Comparison of ENCODE assay signal across 23 cellular contexts in the genomic region with DNA sequence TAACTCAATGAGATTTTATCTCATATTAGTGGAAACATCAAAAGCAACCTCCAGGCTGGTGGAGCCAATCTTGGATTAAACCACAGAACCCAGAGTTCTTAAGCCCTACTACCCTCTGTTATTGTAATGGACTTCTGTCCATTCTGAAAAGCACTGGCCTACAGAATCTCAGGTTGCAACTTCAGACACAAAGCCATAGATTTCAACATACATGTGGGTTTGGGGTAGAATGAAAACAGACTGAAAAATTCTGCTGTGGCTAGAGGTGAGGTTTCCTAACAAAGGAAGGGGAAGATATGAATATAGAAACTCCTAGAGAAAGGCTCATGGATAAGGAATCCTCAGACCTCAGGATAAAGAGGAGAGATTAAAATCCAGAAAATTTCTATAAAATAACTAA.
"Had no signal": no experiment of that assay in that cellular context is flagged by ENCODE, and none has a peak within 500 bp of the region (broad histone marks: within the 10 kb centered on the region; RNA-seq: fewer than 3 reads in every experiment).

No MANE protein-coding gene starts in this region.

- H3K27ac Mint-ChIP-seq: activated CD8-positive, alpha-beta memory T cell treated with anti-CD3 and anti-CD28 coated beads, Interleukin-2, amount 10 ng/mL, durations not matched to agents 7 days and 5 days; activated naive CD4-positive, alpha-beta T cell treated with anti-CD3 and anti-CD28 coated beads, Interleukin-2, amount 50 U/mL, for 24 hours; activated naive CD8-positive, alpha-beta T cell treated with anti-CD3 and anti-CD28 coated beads, Interleukin-2, amount 50 U/mL, for 24 hours; activated T-cell treated with anti-CD3 and anti-CD28 coated beads, Interleukin-2, amount 50 U/mL, for 24 hours; activated T-helper 1 cell treated with anti-CD3 and anti-CD28 coated beads, Interleukin-12 subunit alpha, Interleukin-12 subunit beta, Interleukin-2, Interleukin-4 antibody, amounts not matched to agents 30 ng/mL and 10 ng/mL and 1 ng/mL, durations not matched to agents 14 hours and 24 hours and 36 hours; brain; T-helper 1 cell treated with Interleukin-12 subunit alpha and Interleukin-12 subunit beta and Interleukin-4 antibody, amounts not matched to agents 30 μg/mL and 1 μg/mL, for 36 hours; WTC11 had no signal

- H3K4me1 Mint-ChIP-seq: activated CD8-positive, alpha-beta memory T cell treated with anti-CD3 and anti-CD28 coated beads, Interleukin-2, amount 10 ng/mL, durations not matched to agents 7 days and 5 days; activated naive CD4-positive, alpha-beta T cell treated with anti-CD3 and anti-CD28 coated beads, Interleukin-2, amount 50 U/mL, for 24 hours; activated naive CD8-positive, alpha-beta T cell treated with anti-CD3 and anti-CD28 coated beads, Interleukin-2, amount 50 U/mL, for 24 hours; brain; WTC11 had no signal

- H3K4me3 Mint-ChIP-seq: activated CD8-positive, alpha-beta memory T cell treated with anti-CD3 and anti-CD28 coated beads, Interleukin-2, amount 10 ng/mL, durations not matched to agents 7 days and 5 days; activated naive CD4-positive, alpha-beta T cell treated with anti-CD3 and anti-CD28 coated beads, Interleukin-2, amount 50 U/mL, for 24 hours; activated naive CD8-positive, alpha-beta T cell treated with anti-CD3 and anti-CD28 coated beads, Interleukin-2, amount 50 U/mL, for 24 hours; activated T-cell treated with anti-CD3 and anti-CD28 coated beads, Interleukin-2, amount 50 U/mL, for 24 hours; activated T-helper 1 cell treated with anti-CD3 and anti-CD28 coated beads, Interleukin-12 subunit alpha, Interleukin-12 subunit beta, Interleukin-2, Interleukin-4 antibody, amounts not matched to agents 30 ng/mL and 10 ng/mL and 1 ng/mL, durations not matched to agents 14 hours and 24 hours and 36 hours; brain; T-helper 1 cell treated with Interleukin-12 subunit alpha and Interleukin-12 subunit beta and Interleukin-4 antibody, amounts not matched to agents 30 μg/mL and 1 μg/mL, for 36 hours; WTC11 had no signal

- H3K27me3 Mint-ChIP-seq: activated CD8-positive, alpha-beta memory T cell treated with anti-CD3 and anti-CD28 coated beads, Interleukin-2, amount 10 ng/mL, durations not matched to agents 7 days and 5 days; activated naive CD4-positive, alpha-beta T cell treated with anti-CD3 and anti-CD28 coated beads, Interleukin-2, amount 50 U/mL, for 24 hours; activated naive CD8-positive, alpha-beta T cell treated with anti-CD3 and anti-CD28 coated beads, Interleukin-2, amount 50 U/mL, for 24 hours; activated T-cell treated with anti-CD3 and anti-CD28 coated beads, Interleukin-2, amount 50 U/mL, for 24 hours; brain had no signal

- H3K4me3 ChIP-seq: K562, Peyer's patch, SJSA1 had no signal

- H3K36me3 Mint-ChIP-seq: activated CD8-positive, alpha-beta memory T cell treated with anti-CD3 and anti-CD28 coated beads, Interleukin-2, amount 10 ng/mL, durations not matched to agents 7 days and 5 days; activated naive CD4-positive, alpha-beta T cell treated with anti-CD3 and anti-CD28 coated beads, Interleukin-2, amount 50 U/mL, for 24 hours; brain; WTC11 had no signal

- DNase-seq: activated CD4-positive, alpha-beta T cell treated with anti-CD3 and anti-CD28 coated beads for 48 hours; activated CD4-positive, alpha-beta T cell treated with anti-CD3 and anti-CD28 coated beads, Interleukin-2, amount 50 U/mL, for 4 hours; activated CD4-positive, CD25-positive, alpha-beta regulatory T cell treated with anti-CD3 and anti-CD28 coated beads, Interleukin-2, amount 50 U/mL, for 72 hours; activated CD8-positive, alpha-beta memory T cell treated with anti-CD3 and anti-CD28 coated beads, Interleukin-2, amount 10 ng/mL, durations not matched to agents 7 days and 5 days; activated effector memory CD4-positive, alpha-beta T cell treated with Interleukin-2 at 50 U/mL for 16 hours; activated naive CD4-positive, alpha-beta T cell; activated naive CD8-positive, alpha-beta T cell treated with anti-CD3 and anti-CD28 coated beads, Interleukin-2, amount 50 U/mL, for 24 hours; activated T-cell treated with anti-CD3 and anti-CD28 coated beads, Interleukin-2, amount 50 U/mL, for 24 hours; Karpas-422; NCI-H1048; NCI-H1417; NCI-H2029 treated with DMSO at 0.1 percent for 48 hours; NCI-H446; NCI-H524; Peyer's patch; Right ventricle myocardium superior had no signal

- ATAC-seq: activated CD8-positive, alpha-beta memory T cell treated with anti-CD3 and anti-CD28 coated beads, Interleukin-2, amount 10 ng/mL, durations not matched to agents 7 days and 5 days; activated naive CD8-positive, alpha-beta T cell treated with anti-CD3 and anti-CD28 coated beads, Interleukin-2, amount 50 U/mL, for 24 hours; K562; WTC11 had no signal

- H3K9me3 Mint-ChIP-seq: activated naive CD4-positive, alpha-beta T cell treated with anti-CD3 and anti-CD28 coated beads, Interleukin-2, amount 50 U/mL, for 24 hours; activated naive CD8-positive, alpha-beta T cell treated with anti-CD3 and anti-CD28 coated beads, Interleukin-2, amount 50 U/mL, for 24 hours; activated T-cell treated with anti-CD3 and anti-CD28 coated beads, Interleukin-2, amount 50 U/mL, for 24 hours; activated T-helper 1 cell treated with anti-CD3 and anti-CD28 coated beads, Interleukin-12 subunit alpha, Interleukin-12 subunit beta, Interleukin-2, Interleukin-4 antibody, amounts not matched to agents 30 ng/mL and 10 ng/mL and 1 ng/mL, durations not matched to agents 14 hours and 24 hours and 36 hours; brain; T-helper 1 cell treated with Interleukin-12 subunit alpha and Interleukin-12 subunit beta and Interleukin-4 antibody, amounts not matched to agents 30 μg/mL and 1 μg/mL, for 36 hours had no signal
